8 cellular contexts compared by ENCODE assay signal in the genomic region with DNA sequence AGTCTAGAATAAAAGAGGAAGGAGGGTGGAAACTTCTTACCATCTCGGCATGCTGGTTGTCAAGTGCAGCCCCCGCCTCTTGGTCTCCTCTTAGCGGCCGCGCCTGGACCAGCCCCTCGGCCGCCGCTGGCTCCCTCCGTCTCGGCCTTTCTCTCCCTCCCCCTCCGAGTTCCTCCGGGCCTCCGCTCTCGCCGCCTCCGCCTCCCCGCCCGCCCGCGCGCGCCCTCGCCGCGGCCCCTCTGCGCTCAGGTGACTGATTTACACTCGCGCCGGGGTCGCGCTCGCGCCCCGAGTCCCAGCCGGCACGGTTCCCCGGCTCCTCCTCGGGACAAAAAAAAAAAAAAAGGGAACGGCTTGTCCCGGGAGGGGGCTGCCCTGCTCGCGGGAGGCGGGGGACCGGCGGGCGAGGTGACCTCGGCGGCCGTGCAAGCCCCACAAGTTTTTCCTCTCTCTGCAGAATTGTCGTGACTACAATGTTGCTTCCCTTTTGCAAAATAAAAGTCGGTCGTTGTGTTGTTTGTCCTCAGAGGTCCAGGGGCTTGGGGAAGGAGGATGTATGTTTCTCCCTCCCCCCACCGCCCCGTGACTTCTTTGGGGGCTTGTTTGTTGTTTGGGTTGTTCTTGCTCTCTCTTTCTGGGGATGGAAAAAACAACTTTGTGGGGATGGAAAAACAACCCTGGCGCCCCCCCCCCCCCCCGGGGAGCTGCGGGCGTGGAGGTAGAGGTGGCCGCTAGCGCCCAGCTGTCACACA. TPM values are rescaled to one million over a fixed set of nuclear protein-coding genes. Genes with fewer than 3 reads are reported as not detected.
DNase-seq lines count a peak whose midpoint lies in the region; ATAC-seq and TF ChIP-seq lines count a peak whose summit lies in the region.

A gene with protein sequence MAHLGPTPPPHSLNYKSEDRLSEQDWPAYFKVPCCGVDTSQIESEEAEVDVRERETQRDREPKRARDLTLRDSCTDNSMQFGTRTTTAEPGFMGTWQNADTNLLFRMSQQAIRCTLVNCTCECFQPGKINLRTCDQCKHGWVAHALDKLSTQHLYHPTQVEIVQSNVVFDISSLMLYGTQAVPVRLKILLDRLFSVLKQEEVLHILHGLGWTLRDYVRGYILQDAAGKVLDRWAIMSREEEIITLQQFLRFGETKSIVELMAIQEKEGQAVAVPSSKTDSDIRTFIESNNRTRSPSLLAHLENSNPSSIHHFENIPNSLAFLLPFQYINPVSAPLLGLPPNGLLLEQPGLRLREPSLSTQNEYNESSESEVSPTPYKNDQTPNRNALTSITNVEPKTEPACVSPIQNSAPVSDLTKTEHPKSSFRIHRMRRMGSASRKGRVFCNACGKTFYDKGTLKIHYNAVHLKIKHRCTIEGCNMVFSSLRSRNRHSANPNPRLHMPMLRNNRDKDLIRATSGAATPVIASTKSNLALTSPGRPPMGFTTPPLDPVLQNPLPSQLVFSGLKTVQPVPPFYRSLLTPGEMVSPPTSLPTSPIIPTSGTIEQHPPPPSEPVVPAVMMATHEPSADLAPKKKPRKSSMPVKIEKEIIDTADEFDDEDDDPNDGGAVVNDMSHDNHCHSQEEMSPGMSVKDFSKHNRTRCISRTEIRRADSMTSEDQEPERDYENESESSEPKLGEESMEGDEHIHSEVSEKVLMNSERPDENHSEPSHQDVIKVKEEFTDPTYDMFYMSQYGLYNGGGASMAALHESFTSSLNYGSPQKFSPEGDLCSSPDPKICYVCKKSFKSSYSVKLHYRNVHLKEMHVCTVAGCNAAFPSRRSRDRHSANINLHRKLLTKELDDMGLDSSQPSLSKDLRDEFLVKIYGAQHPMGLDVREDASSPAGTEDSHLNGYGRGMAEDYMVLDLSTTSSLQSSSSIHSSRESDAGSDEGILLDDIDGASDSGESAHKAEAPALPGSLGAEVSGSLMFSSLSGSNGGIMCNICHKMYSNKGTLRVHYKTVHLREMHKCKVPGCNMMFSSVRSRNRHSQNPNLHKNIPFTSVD (minus strand): TSS at position 65 of the 752 bp plus-strand sequence. CDS start 22 bp downstream, at position 43.

- peak within 1 kb of the TSS; percentile 77 for H3K9ac ChIP-seq in BLaER1

- H3K4me3 ChIP-seq in BLaER1 (peak within 1 kb of the TSS; percentile 81), heart left ventricle (peak within 1 kb of the TSS; percentile 45 to 92 (median 64))

- H3K27ac Mint-ChIP-seq in activated T-helper 1 cell treated with anti-CD3 and anti-CD28 coated beads, Interleukin-12 subunit alpha, Interleukin-12 subunit beta, Interleukin-2, Interleukin-4 antibody, amounts not matched to agents 30 ng/mL and 10 ng/mL and 1 ng/mL, durations not matched to agents 14 hours and 24 hours and 36 hours: no peak within 1 kb of the TSS
- H3K27ac Mint-ChIP-seq in osteocyte (ENCODE audit: unreplicated experiment): peak within 1 kb of the TSS; percentile 94

- 0 to 1% (median 1%) methylated on average over 56 to 60 of the region's 60 CpGs for WGBS in heart left ventricle, 4 donors

- peaks cover 36% of the 10 kb centered on the region for H3K27me3 ChIP-seq in BLaER1
- peaks cover 3 to 49% (median 24%) of the 10 kb centered on the region in 9 donors for H3K27me3 ChIP-seq in heart left ventricle

- TF ChIP-seq POLR2A in heart left ventricle (IDR thresholded peaks at IDR 0.05): no peak

- H3K27me3 Mint-ChIP-seq in activated T-helper 1 cell treated with anti-CD3 and anti-CD28 coated beads, Interleukin-12 subunit alpha, Interleukin-12 subunit beta, Interleukin-2, Interleukin-4 antibody, amounts not matched to agents 30 ng/mL and 10 ng/mL and 1 ng/mL, durations not matched to agents 14 hours and 24 hours and 36 hours (ENCODE audit: insufficient read depth): peaks cover 38% of the 10 kb centered on the region
- H3K27me3 Mint-ChIP-seq in osteocyte (ENCODE audit: unreplicated experiment): no peaks in the 10 kb centered on the region

- no peaks in the 10 kb centered on the region for H3K9me3 Mint-ChIP-seq in activated T-helper 1 cell treated with anti-CD3 and anti-CD28 coated beads, Interleukin-12 subunit alpha, Interleukin-12 subunit beta, Interleukin-2, Interleukin-4 antibody, amounts not matched to agents 30 ng/mL and 10 ng/mL and 1 ng/mL, durations not matched to agents 14 hours and 24 hours and 36 hours
- H3K9me3 Mint-ChIP-seq in osteocyte (ENCODE audit: unreplicated experiment): no peaks in the 10 kb centered on the region

- peak within 1 kb of the TSS; percentile 92 for H3K4me2 ChIP-seq in BLaER1

- DNase-seq in HT1080 (ENCODE audit: low read depth): peak; percentile 61
- no peak for DNase-seq in activated T-helper 1 cell treated with anti-CD3 and anti-CD28 coated beads, Interleukin-12 subunit alpha, Interleukin-12 subunit beta, Interleukin-2, Interleukin-4 antibody, amounts not matched to agents 30 ng/mL and 10 ng/mL and 1 ng/mL, durations not matched to agents 14 hours and 24 hours and 36 hours (ENCODE audit: low spot score)
- peak; percentile 41 to 75 (median 52) for DNase-seq in heart left ventricle
- DNase-seq in osteocyte (ENCODE audit: extremely low spot score, unreplicated experiment): peak; percentile 89
- DNase-seq in NK-92 (lab: John Stamatoyannopoulos, UW; ENCODE audit: unreplicated experiment): no peak
- no peak for DNase-seq in DMS79 treated with DMSO at 0.1 percent for 48 hours (lab: John Stamatoyannopoulos, UW)

- peaks cover 3% of the 10 kb centered on the region; the same call in 1 of the 2 replicates for H3K9me3 ChIP-seq in BLaER1
- no peaks in the 10 kb centered on the region for H3K9me3 ChIP-seq in heart left ventricle

- no peaks in the 10 kb centered on the region for H3K36me3 Mint-ChIP-seq in activated T-helper 1 cell treated with anti-CD3 and anti-CD28 coated beads, Interleukin-12 subunit alpha, Interleukin-12 subunit beta, Interleukin-2, Interleukin-4 antibody, amounts not matched to agents 30 ng/mL and 10 ng/mL and 1 ng/mL, durations not matched to agents 14 hours and 24 hours and 36 hours (ENCODE audit: low read depth)
- H3K36me3 Mint-ChIP-seq in osteocyte (ENCODE audit: unreplicated experiment): no peaks in the 10 kb centered on the region

- H4K20me1 ChIP-seq in BLaER1: no peaks in the 10 kb centered on the region; the same call in 1 of the 2 replicates

- H3K4me1 ChIP-seq in BLaER1: peaks cover 33% of the 10 kb centered on the region
- peaks cover 0 to 29% (median 5%) of the 10 kb centered on the region in 12 donors for H3K4me1 ChIP-seq in heart left ventricle

- peak within 1 kb of the TSS; percentile 68 for H3K4me3 Mint-ChIP-seq in activated T-helper 1 cell treated with anti-CD3 and anti-CD28 coated beads, Interleukin-12 subunit alpha, Interleukin-12 subunit beta, Interleukin-2, Interleukin-4 antibody, amounts not matched to agents 30 ng/mL and 10 ng/mL and 1 ng/mL, durations not matched to agents 14 hours and 24 hours and 36 hours
- H3K4me3 Mint-ChIP-seq in osteocyte (ENCODE audit: unreplicated experiment): peak within 1 kb of the TSS; percentile 95

- no peaks in the 10 kb centered on the region for H3K4me1 Mint-ChIP-seq in activated T-helper 1 cell treated with anti-CD3 and anti-CD28 coated beads, Interleukin-12 subunit alpha, Interleukin-12 subunit beta, Interleukin-2, Interleukin-4 antibody, amounts not matched to agents 30 ng/mL and 10 ng/mL and 1 ng/mL, durations not matched to agents 14 hours and 24 hours and 36 hours (ENCODE audit: low read depth)
- H3K4me1 Mint-ChIP-seq in osteocyte (ENCODE audit: unreplicated experiment): peaks cover 44% of the 10 kb centered on the region

- peak within 1 kb of the TSS; percentile 77 for H3K27ac ChIP-seq in BLaER1
- H3K27ac ChIP-seq in heart left ventricle: peak within 1 kb of the TSS; percentile 29 to 92 (median 64)

- intact Hi-C loops in activated T-helper 1 cell treated with anti-CD3 and anti-CD28 coated beads, Interleukin-12 subunit alpha, Interleukin-12 subunit beta, Interleukin-2, Interleukin-4 antibody, amounts not matched to agents 30 ng/mL and 10 ng/mL and 1 ng/mL, durations not matched to agents 14 hours and 24 hours and 36 hours (cut with micrococcal nuclease): no loop called here
- intact Hi-C loops in heart left ventricle (cut with DNase I): no loop called here

- ATAC-seq in heart left ventricle (peak; percentile 14 to 75 (median 58)), HG02973 (IDR thresholded peaks at IDR 0.05; ENCODE audit: unreplicated experiment) (no peak)

- no peaks in the 10 kb centered on the region for H3K36me3 ChIP-seq in BLaER1
- H3K36me3 ChIP-seq in heart left ventricle: no peaks in the 10 kb centered on the region

- TF ChIP-seq CTCF in heart left ventricle (IDR thresholded peaks at IDR 0.05) (peak in 1 of 12 donors; percentile 9), osteocyte (IDR thresholded peaks at IDR 0.05) (peak; percentile 41)

RNA-seq across cellular contexts. Expression of the gene that starts here (rescaled TPM):
- total RNA-seq in HT1080 (2014; rRNA removed; shearing (Covaris generic)): 7.4 and 13.5 TPM in 2 replicates
- 7.5 and 9.3 TPM in 2 replicates for polyA plus RNA-seq in HT1080 (2015; cell fraction: cytosol; rRNA removed)
- 12.6 and 18.3 TPM in 2 replicates for polyA plus RNA-seq in HT1080 (2015; cell fraction: nucleus; rRNA removed)
- total RNA-seq in activated T-helper 1 cell treated with anti-CD3 and anti-CD28 coated beads, Interleukin-12 subunit alpha, Interleukin-12 subunit beta, Interleukin-2, Interleukin-4 antibody, amounts not matched to agents 30 ng/mL and 10 ng/mL and 1 ng/mL, durations not matched to agents 14 hours and 24 hours and 36 hours: not detected in 2 replicates
- total RNA-seq in heart left ventricle (10 to 100 TPM in 2 of 9 donors, 1 to 10 TPM in 7; 2.2 to 27.1 (median 4.0) TPM), osteocyte (66.2 and 66.5 TPM in 2 replicates)
- polyA plus RNA-seq in heart left ventricle: under 1 TPM; 0.38 to 0.69 TPM

Comparison
In these comparisons a context has a peak if more than half of its experiments do, and no peak if none do; other contexts are left out.
1. DNase-seq: peak in HT1080 (single experiment), heart left ventricle (5 of 5) and osteocyte (single experiment); none in activated T-helper 1 cell treated with anti-CD3 and anti-CD28 coated beads, Interleukin-12 subunit alpha, Interleukin-12 subunit beta, Interleukin-2, Interleukin-4 antibody, amounts not matched to agents 30 ng/mL and 10 ng/mL and 1 ng/mL, durations not matched to agents 14 hours and 24 hours and 36 hours (single experiment), NK-92 (single experiment) and DMS79 treated with DMSO at 0.1 percent for 48 hours (single experiment).